1 cellular context compared by ENCODE assay signal in the genomic region with DNA sequence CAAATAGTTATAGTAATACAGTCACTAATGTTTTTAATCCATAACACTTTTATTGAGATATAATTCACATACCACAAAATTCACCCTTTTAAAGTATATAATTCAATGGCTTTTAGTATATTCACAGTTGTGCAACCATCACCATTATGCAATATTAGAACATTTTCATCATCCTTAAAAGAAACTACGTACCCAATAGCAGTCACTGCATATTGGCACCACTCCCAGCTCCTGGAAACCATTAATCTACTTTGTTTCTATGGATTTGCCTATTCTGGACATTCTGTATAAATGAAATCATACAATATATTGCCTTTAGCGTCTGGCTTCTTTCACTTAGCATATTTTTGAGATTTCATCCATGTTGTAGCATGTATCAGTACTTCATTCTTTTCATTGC.
TF ChIP-seq lines count a peak whose summit lies in the region.

No MANE protein-coding gene starts in this region.

TF ChIP-seq in HEK293T, 16 proteins besides CTCF, POLR2A, EP300 and RAD21 (continued from another document):
- TF ChIP-seq HDGF (IDR thresholded peaks at IDR 0.05; ENCODE audit: borderline replicate concordance) = no peak
- TF ChIP-seq L3MBTL2 (conservative IDR thresholded peaks at IDR 0.05) = no peak
- TF ChIP-seq TARDBP (IDR thresholded peaks at IDR 0.05) = no peak
- TF ChIP-seq, protein P1, sequence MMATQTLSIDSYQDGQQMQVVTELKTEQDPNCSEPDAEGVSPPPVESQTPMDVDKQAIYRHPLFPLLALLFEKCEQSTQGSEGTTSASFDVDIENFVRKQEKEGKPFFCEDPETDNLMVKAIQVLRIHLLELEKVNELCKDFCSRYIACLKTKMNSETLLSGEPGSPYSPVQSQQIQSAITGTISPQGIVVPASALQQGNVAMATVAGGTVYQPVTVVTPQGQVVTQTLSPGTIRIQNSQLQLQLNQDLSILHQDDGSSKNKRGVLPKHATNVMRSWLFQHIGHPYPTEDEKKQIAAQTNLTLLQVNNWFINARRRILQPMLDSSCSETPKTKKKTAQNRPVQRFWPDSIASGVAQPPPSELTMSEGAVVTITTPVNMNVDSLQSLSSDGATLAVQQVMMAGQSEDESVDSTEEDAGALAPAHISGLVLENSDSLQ (IDR thresholded peaks at IDR 0.05) = no peak
- TF ChIP-seq FOXA1 (IDR thresholded peaks at IDR 0.05) = no peak
- no peak for TF ChIP-seq BHLHE40 (IDR thresholded peaks at IDR 0.05; ENCODE audit: borderline replicate concordance)
- no peak for TF ChIP-seq ARNT (IDR thresholded peaks at IDR 0.05)
- no peak for TF ChIP-seq FOXK2 (IDR thresholded peaks at IDR 0.05)
- no peak for TF ChIP-seq SUZ12 (IDR thresholded peaks at IDR 0.05)
